27 cellular contexts compared by ENCODE assay signal in genomic region chr6:84796343-84796742, GRCh38.
"Had no signal": no experiment of that assay in that cellular context is flagged by ENCODE, and none has a peak within 500 bp of the region (broad histone marks: within the 10 kb centered on the region; RNA-seq: fewer than 3 reads in every experiment).

No MANE protein-coding gene starts in this region.

- FAIRE-seq: urothelium cell line had no signal

- ATAC-seq: stimulated activated effector memory CD8-positive, alpha-beta T cell treated with anti-CD3 and anti-CD28 coated beads, Interleukin-12 subunit alpha, Interleukin-12 subunit beta, amount 100 ng/mL, for 72 hours; stimulated activated memory B cell treated with anti-CD40 and anti-IgM and Interleukin-4, amounts not matched to agents 10 μg/mL and 1 μg/mL and 100 μg/mL, for 72 hours; stimulated activated naive B cell treated with anti-CD40 and anti-IgM and Interleukin-4, amounts not matched to agents 10 μg/mL and 1 μg/mL and 100 μg/mL, for 72 hours; stimulated activated naive CD8-positive, alpha-beta T cell treated with anti-CD3 and anti-CD28 coated beads, Interleukin-15, amount 100 ng/mL, for 72 hours; stimulated activated naive CD8-positive, alpha-beta T cell treated with anti-CD3 and anti-CD28 coated beads, Interleukin-15, Interleukin-2, amounts not matched to agents 100 U/mL and 50 U/mL, for 24 hours; upper lobe of right lung had no signal

- H3K27ac ChIP-seq: stomach, suprapubic skin, testis, thoracic aorta, thyroid gland, tibial artery, tibial nerve, transverse colon, upper lobe of left lung, upper lobe of right lung, uterus, vagina had no signal

- H3K4me1 ChIP-seq: stomach, suprapubic skin, testis, thyroid gland, tibial artery, tibial nerve, transverse colon, upper lobe of left lung, upper lobe of right lung, uterus, vagina had no signal

- DNase-seq: stimulated activated CD4-positive, alpha-beta T cell treated with anti-CD3 and anti-CD28 coated beads, Interleukin-2, amount 100 ng/mL, for 48 hours; stimulated activated CD4-positive, alpha-beta T cell treated with anti-CD3 and anti-CD28 coated beads, Interleukin-4, amount 100 ng/mL, for 1 hour; stimulated activated CD4-positive, alpha-beta T cell treated with anti-CD3 and anti-CD28 coated beads, Interleukin-4, amount 100 ng/mL, for 24 hours; stimulated activated CD4-positive, alpha-beta T cell treated with anti-CD3 and anti-CD28 coated beads, Interleukin-4, amount 100 ng/mL, for 4 hours; stimulated activated CD8-positive, alpha-beta memory T cell treated with anti-CD3 and anti-CD28 coated beads, Interleukin-4, amount 100 ng/mL, for 48 hours; stimulated activated naive B cell treated with anti-CD40 and anti-IgM and Interleukin-4, amounts not matched to agents 10 μg/mL and 1 μg/mL and 100 μg/mL, for 72 hours; stimulated activated naive CD4-positive, alpha-beta T cell; stimulated activated naive CD4-positive, alpha-beta T cell treated with Interleukin-2 at 50 U/mL for 16 hours; stimulated activated naive CD8-positive, alpha-beta T cell treated with anti-CD3 and anti-CD28 coated beads, Interleukin-15, amount 100 ng/mL, for 72 hours; stimulated activated naive CD8-positive, alpha-beta T cell treated with anti-CD3 and anti-CD28 coated beads, Interleukin-15, Interleukin-2, amounts not matched to agents 100 U/mL and 50 U/mL, for 24 hours; stomach; substantia nigra; testis; thyroid gland; tibial artery; transverse colon; trophoblast cell; upper lobe of left lung; upper lobe of right lung; uterus had no signal

- H3K36me3 ChIP-seq: stomach, suprapubic skin, thoracic aorta, thyroid gland, tibial artery, tibial nerve, transverse colon, upper lobe of left lung, upper lobe of right lung, uterus, vagina had no signal

- H3K9me3 ChIP-seq: testis, thoracic aorta, thyroid gland, tibial artery, tibial nerve, transverse colon, upper lobe of left lung, upper lobe of right lung, uterus, vagina had no signal

- H3K27me3 ChIP-seq: stomach, suprapubic skin, testis, thyroid gland, tibial artery, tibial nerve, transverse colon, upper lobe of left lung, upper lobe of right lung, uterus, vagina had no signal

- H3K4me3 ChIP-seq: stomach, suprapubic skin, testis, thoracic aorta, thyroid gland, tibial artery, tibial nerve, transverse colon, upper lobe of left lung, upper lobe of right lung, uterus, vagina had no signal
